ENCODE assay signal across 9 cellular contexts in genomic region chr21:28521932-28522826, GRCh38.
A peak's percentile ranks its signal among the peaks of the same experiment; 100 is the strongest.
DNase-seq lines count a peak whose midpoint lies in the region; ATAC-seq and TF ChIP-seq lines count a peak whose summit lies in the region.
"Had no signal": no experiment of that assay in that cellular context is flagged by ENCODE, and none has a peak within 500 bp of the region (broad histone marks: within the 10 kb centered on the region; RNA-seq: fewer than 3 reads in every experiment).

No MANE protein-coding gene starts in this region.

- in situ Hi-C loops in Panc1 (cut with HindIII; ENCODE audit: low pct_unique_long_range_greater_than_20kb, low sequenced_read_pairs): no loop called here

- no peaks in the 10 kb centered on the region for H3K36me3 ChIP-seq in Panc1 (ENCODE audit: control insufficient read depth, insufficient read depth, low read length)
- H3K36me3 ChIP-seq in smooth muscle cell (ENCODE audit: low read depth): no peaks in the 10 kb centered on the region

- H3K9me3 Mint-ChIP-seq in glutamatergic neuron (ENCODE audit: unreplicated experiment): no peaks in the 10 kb centered on the region
- H3K9me3 Mint-ChIP-seq: T-helper 1 cell treated with Interleukin-12 subunit alpha and Interleukin-12 subunit beta and Interleukin-4 antibody, amounts not matched to agents 30 μg/mL and 1 μg/mL, for 36 hours had no signal

- H4K20me1 ChIP-seq in smooth muscle cell (ENCODE audit: low read depth): no peaks in the 10 kb centered on the region

- H3K4me1 Mint-ChIP-seq in glutamatergic neuron (ENCODE audit: low read depth, unreplicated experiment): peaks cover 5% of the 10 kb centered on the region

- peak; percentile 18 to 42 for DNase-seq in NOMO-1 (lab: John Stamatoyannopoulos, UW; ENCODE audit: unreplicated experiment in 2 of 2)
- DNase-seq in NOMO-1 treated with dmso at 0.1 percent for 144 hours (lab: John Stamatoyannopoulos, UW; ENCODE audit: unreplicated experiment): no peak
- no peak for DNase-seq in Panc1 (ENCODE audit: low read depth, low spot score)
- DNase-seq in glutamatergic neuron: peak; percentile 13
- DNase-seq in smooth muscle cell (lab: John Stamatoyannopoulos, UW; ENCODE audit: unreplicated experiment): no peak
- DNase-seq in NCI-H2227 treated with DMSO at 0.1 percent for 48 hours (lab: John Stamatoyannopoulos, UW): no peak
- DNase-seq in NCI-H748 treated with DMSO at 0.1 percent for 48 hours (lab: John Stamatoyannopoulos, UW): no peak

- no peaks in the 10 kb centered on the region for H3F3A ChIP-seq in smooth muscle cell (ENCODE audit: low read depth)

- 70% methylated on average over 10 of the region's 10 CpGs for WGBS in smooth muscle cell (ENCODE audit: low lambda C conversion rate)

- H3K9me3 ChIP-seq in Panc1 (ENCODE audit: control insufficient read depth, insufficient read depth, low read depth, low read length) (no peaks in the 10 kb centered on the region), smooth muscle cell (replicated peaks; ENCODE audit: low read depth) (no peaks in the 10 kb centered on the region)

- H3K27me3 ChIP-seq in Panc1 (ENCODE audit: control insufficient read depth, insufficient read depth, low read length): no peaks in the 10 kb centered on the region
- no peaks in the 10 kb centered on the region for H3K27me3 ChIP-seq in smooth muscle cell (ENCODE audit: low read depth)

- no peak overlapping the region for H3K4me3 ChIP-seq in Panc1 (ENCODE audit: low read depth in 2 of 2, low read length in 2 of 2)
- H3K4me3 ChIP-seq in smooth muscle cell: no peak overlapping the region

- no peaks in the 10 kb centered on the region for H3K27me3 Mint-ChIP-seq in glutamatergic neuron (ENCODE audit: unreplicated experiment)

- H3K36me3 Mint-ChIP-seq in glutamatergic neuron (ENCODE audit: unreplicated experiment): no peaks in the 10 kb centered on the region

- H3K27ac Mint-ChIP-seq in glutamatergic neuron (ENCODE audit: unreplicated experiment): peak overlapping the region; percentile 38
- H3K27ac Mint-ChIP-seq: T-helper 1 cell treated with Interleukin-12 subunit alpha and Interleukin-12 subunit beta and Interleukin-4 antibody, amounts not matched to agents 30 μg/mL and 1 μg/mL, for 36 hours had no signal

- no peak overlapping the region for H3K4me3 Mint-ChIP-seq in glutamatergic neuron (ENCODE audit: unreplicated experiment)
- H3K4me3 Mint-ChIP-seq: T-helper 1 cell treated with Interleukin-12 subunit alpha and Interleukin-12 subunit beta and Interleukin-4 antibody, amounts not matched to agents 30 μg/mL and 1 μg/mL, for 36 hours had no signal

- CTCF ChIA-PET in Panc1 (lab: Charles Lee): interaction anchor here (0.6 kb wide), 1 partner anchor 221 kb away, joined by 4 read pairs; no protein-coding TSS in a partner anchor

- TF ChIP-seq CTCF in Panc1 (IDR thresholded peaks at IDR 0.05) (peak; percentile 35), glutamatergic neuron (IDR thresholded peaks at IDR 0.05; ENCODE audit: partially characterized antibody, unreplicated experiment) (no peak), smooth muscle cell (IDR thresholded peaks at IDR 0.05; ENCODE audit: borderline replicate concordance, insufficient read depth, poor library complexity, severe bottlenecking) (peak; percentile 23)

- no TSS peak for BruUV-seq in Panc1 (replicated peaks; lab: Mats Ljungman, UMichigan)

- H3K27ac ChIP-seq in Panc1 (ENCODE audit: low read length) (no peak overlapping the region), smooth muscle cell (ENCODE audit: low read depth) (no peak overlapping the region)

- H2AFZ ChIP-seq in smooth muscle cell (ENCODE audit: low read depth): no peak overlapping the region

- POLR2A ChIA-PET in Panc1 (lab: Charles Lee): no interaction called here

- no peak overlapping the region for H3K9ac ChIP-seq in smooth muscle cell (ENCODE audit: low read depth)

- ATAC-seq in Panc1 (no peak), GM19035 (IDR thresholded peaks at IDR 0.05; ENCODE audit: unreplicated experiment) (no peak)

- intact Hi-C loops in Panc1 (cut with micrococcal nuclease; ENCODE audit: unreplicated experiment): no loop called here

- H3K4me1 ChIP-seq in Panc1 (ENCODE audit: control insufficient read depth, insufficient read depth, low read length) (no peaks in the 10 kb centered on the region), smooth muscle cell (ENCODE audit: low read depth) (no peaks in the 10 kb centered on the region)

- no peak overlapping the region for H3K4me2 ChIP-seq in smooth muscle cell

- H3K79me2 ChIP-seq in smooth muscle cell (ENCODE audit: low read depth): no peaks in the 10 kb centered on the region

Comparison
In these comparisons a context has a peak if more than half of its experiments do, and no peak if none do; other contexts are left out.
1. DNase-seq: peak in NOMO-1 (2 of 2) and glutamatergic neuron (single experiment); none in NOMO-1 treated with dmso at 0.1 percent for 144 hours (single experiment), Panc1 (single experiment), smooth muscle cell (single experiment), NCI-H2227 treated with DMSO at 0.1 percent for 48 hours (single experiment) and NCI-H748 treated with DMSO at 0.1 percent for 48 hours (single experiment).